In the genomic region with DNA sequence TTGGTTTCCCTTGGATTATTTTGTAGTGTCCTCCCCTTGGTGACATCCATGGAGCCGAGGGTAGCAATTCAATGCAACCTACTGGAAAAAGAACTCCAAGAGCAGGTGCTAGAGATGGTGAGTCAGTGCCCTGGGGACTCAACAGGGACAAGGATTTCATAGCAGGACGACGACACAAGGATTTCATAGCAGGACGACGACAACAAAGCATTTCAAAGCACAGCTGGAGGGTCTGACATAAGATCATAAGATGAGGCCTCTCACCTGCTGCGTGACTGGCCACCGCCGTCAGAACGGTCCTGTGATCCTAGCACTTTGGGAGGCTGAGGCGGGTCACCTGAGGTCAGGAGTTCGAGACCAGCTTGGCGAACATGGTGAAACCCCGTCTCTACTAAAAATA, we compare ENCODE assay signal across 18 cellular contexts. TPM values are rescaled to one million over a fixed set of nuclear protein-coding genes. Genes with fewer than 3 reads are reported as not detected.
DNase-seq lines count a peak whose midpoint lies in the region; TF ChIP-seq lines count a peak whose summit lies in the region.
"Had no signal": no experiment of that assay in that cellular context is flagged by ENCODE, and none has a peak within 500 bp of the region (broad histone marks: within the 10 kb centered on the region; RNA-seq: fewer than 3 reads in every experiment).

No MANE protein-coding gene starts in this region.

- DNase-seq in NCI-H187 treated with DMSO at 0.1 percent for 48 hours (lab: John Stamatoyannopoulos, UW) = peak; percentile 52
- DNase-seq in NCI-H187 (lab: John Stamatoyannopoulos, UW) = no peak
- DNase-seq in NCI-H2029 treated with DMSO at 0.1 percent for 48 hours (lab: John Stamatoyannopoulos, UW) = peak; percentile 3
- DNase-seq in RPMI7951 (ENCODE audit: low read depth) = peak; percentile 23
- peak; percentile 85 to 90 for DNase-seq in trophoblast cell
- DNase-seq in activated CD4-positive, alpha-beta T cell treated with anti-CD3 and anti-CD28 coated beads for 4 hours = no peak
- no peak for DNase-seq in left ventricle myocardium inferior
- no peak for DNase-seq in NCI-H524 treated with DMSO at 0.1 percent for 48 hours (lab: John Stamatoyannopoulos, UW)
- DNase-seq: aorta, left colon, midbrain, MM.1S, NCI-H226 had no signal

- H3K4ac ChIP-seq in trophoblast cell (ENCODE audit: low read depth, low read length) = no peak overlapping the region

- H2BK12ac ChIP-seq in trophoblast cell (ENCODE audit: low read length) = no peak overlapping the region

- H3K36me3 ChIP-seq in trophoblast cell (ENCODE audit: control insufficient read depth in 1 of 2, insufficient read depth in 2 of 2, low read length in 2 of 2) (no peaks in the 10 kb centered on the region), left ventricle myocardium inferior (peaks cover 9% of the 10 kb centered on the region)
- H3K36me3 ChIP-seq: prostate gland had no signal

- H3K27ac ChIP-seq in trophoblast cell (ENCODE audit: low read depth, low read length) (no peak overlapping the region), left ventricle myocardium inferior (replicated peaks) (no peak overlapping the region)
- H3K27ac ChIP-seq: A549, prostate gland, RWPE1, VCaP had no signal

- no peak overlapping the region for H3K23ac ChIP-seq in trophoblast cell (ENCODE audit: low read length)

- no peaks in the 10 kb centered on the region for H3K79me1 ChIP-seq in trophoblast cell (ENCODE audit: low read length)

- H3K4me3 ChIP-seq in trophoblast cell (ENCODE audit: low read depth, low read length) = no peak overlapping the region
- no peak overlapping the region for H3K4me3 ChIP-seq in left ventricle myocardium inferior
- H3K4me3 ChIP-seq: A549; BLaER1 treated with 17β-estradiol and CSF1 and Interleukin-3, amounts not matched to agents 10 nM and 100 nM; prostate gland had no signal

- peaks cover 0 to 6% of the 10 kb centered on the region in 2 experiments for H3K4me1 ChIP-seq in trophoblast cell (ENCODE audit: control insufficient read depth in 1 of 2, insufficient read depth in 2 of 2, low read length in 2 of 2)
- H3K4me1 ChIP-seq in left ventricle myocardium inferior = no peaks in the 10 kb centered on the region
- H3K4me1 ChIP-seq: prostate gland had no signal

- no peak overlapping the region for H3K9ac ChIP-seq in trophoblast cell (ENCODE audit: low read length)

- intact Hi-C loops in left ventricle myocardium inferior (cut with micrococcal nuclease) = no loop called here

- no peak overlapping the region for H3K18ac ChIP-seq in trophoblast cell (ENCODE audit: low read length)

- no peak overlapping the region for H3K14ac ChIP-seq in trophoblast cell (ENCODE audit: low read length)

- H3K4me2 ChIP-seq in trophoblast cell (ENCODE audit: low read length) = no peak overlapping the region
- H3K4me2 ChIP-seq: A549 had no signal

- no CpG with 5 or more reads among the region's 13 CpGs for WGBS in trophoblast cell (ENCODE audit: extremely low coverage, insufficient coverage, insufficient read length)

- no peak for TF ChIP-seq CTCF in left ventricle myocardium inferior (IDR thresholded peaks at IDR 0.05; ENCODE audit: borderline replicate concordance)

- H4K8ac ChIP-seq in trophoblast cell (ENCODE audit: low read depth, low read length) = no peak overlapping the region

- H2BK120ac ChIP-seq in trophoblast cell (ENCODE audit: insufficient read depth, low read length, poor library complexity) = no peak overlapping the region

- H2BK5ac ChIP-seq in trophoblast cell (ENCODE audit: low read depth, low read length, poor library complexity) = no peak overlapping the region

- no peak overlapping the region for H2AK5ac ChIP-seq in trophoblast cell (ENCODE audit: low read length)

- no peak overlapping the region for H4K12ac ChIP-seq in trophoblast cell (ENCODE audit: low read depth, low read length)

- no peaks in the 10 kb centered on the region for H3K9me3 ChIP-seq in trophoblast cell (ENCODE audit: insufficient read depth, low read depth, low read length)
- no peaks in the 10 kb centered on the region for H3K9me3 ChIP-seq in left ventricle myocardium inferior (replicated peaks)
- H3K9me3 ChIP-seq: A549; BLaER1 treated with 17β-estradiol and CSF1 and Interleukin-3, amounts not matched to agents 10 nM and 100 nM; prostate gland had no signal

- H3K27me3 ChIP-seq in trophoblast cell (ENCODE audit: insufficient read depth, low read length) (no peaks in the 10 kb centered on the region), left ventricle myocardium inferior (ENCODE audit: low read depth) (no peaks in the 10 kb centered on the region)
- H3K27me3 ChIP-seq: BLaER1 treated with 17β-estradiol and CSF1 and Interleukin-3, amounts not matched to agents 10 nM and 100 nM had no signal

- H3K79me2 ChIP-seq in trophoblast cell (ENCODE audit: control insufficient read depth, insufficient read depth, low read length, poor library complexity) = no peaks in the 10 kb centered on the region

- no peak overlapping the region for H4K91ac ChIP-seq in trophoblast cell (ENCODE audit: low read depth, low read length)

- no peak overlapping the region for H2AFZ ChIP-seq in trophoblast cell (ENCODE audit: insufficient read depth, low read length, poor library complexity)

RNA-seq across cellular contexts. Expression of gene NRROS, which starts 22.5 kb away (rescaled TPM):
- 1.6 and 2.7 TPM in 2 replicates for total RNA-seq in RPMI7951 (2014; rRNA removed; shearing (Covaris generic))
- 0.01 TPM in 1 of 2 replicates, not detected in the other for polyA plus RNA-seq in trophoblast cell (2013)
- 2.4 TPM for total RNA-seq in left ventricle myocardium inferior
- polyA plus RNA-seq: A549 had no signal

RNA-seq across cellular contexts. Expression of gene CEP19, which starts 50.0 kb away (rescaled TPM):
- total RNA-seq in RPMI7951 (2014; rRNA removed; shearing (Covaris generic)) = 9.4 and 11.2 TPM in 2 replicates
- 1.7 and 2.1 TPM in 2 replicates for polyA plus RNA-seq in trophoblast cell (2013)
- total RNA-seq in left ventricle myocardium inferior = 1.5 TPM

RNA-seq across cellular contexts. Expression of gene PIGX, which starts 50.1 kb away (rescaled TPM):
- total RNA-seq in RPMI7951 (2014; rRNA removed; shearing (Covaris generic)) = 32.1 and 43.6 TPM in 2 replicates
- polyA plus RNA-seq in trophoblast cell (2013) = 13.0 and 14.8 TPM in 2 replicates
- total RNA-seq in left ventricle myocardium inferior = 15.6 TPM

Comparison
In these comparisons a context has a peak if more than half of its experiments do, and no peak if none do; other contexts are left out.
1. DNase-seq: peak in NCI-H187 treated with DMSO at 0.1 percent for 48 hours (single experiment), NCI-H2029 treated with DMSO at 0.1 percent for 48 hours (single experiment), RPMI7951 (single experiment) and trophoblast cell (2 of 2); none in NCI-H187 (0 of 2), activated CD4-positive, alpha-beta T cell treated with anti-CD3 and anti-CD28 coated beads for 4 hours (0 of 2), left ventricle myocardium inferior (single experiment) and NCI-H524 treated with DMSO at 0.1 percent for 48 hours (single experiment).